In the genomic region with DNA sequence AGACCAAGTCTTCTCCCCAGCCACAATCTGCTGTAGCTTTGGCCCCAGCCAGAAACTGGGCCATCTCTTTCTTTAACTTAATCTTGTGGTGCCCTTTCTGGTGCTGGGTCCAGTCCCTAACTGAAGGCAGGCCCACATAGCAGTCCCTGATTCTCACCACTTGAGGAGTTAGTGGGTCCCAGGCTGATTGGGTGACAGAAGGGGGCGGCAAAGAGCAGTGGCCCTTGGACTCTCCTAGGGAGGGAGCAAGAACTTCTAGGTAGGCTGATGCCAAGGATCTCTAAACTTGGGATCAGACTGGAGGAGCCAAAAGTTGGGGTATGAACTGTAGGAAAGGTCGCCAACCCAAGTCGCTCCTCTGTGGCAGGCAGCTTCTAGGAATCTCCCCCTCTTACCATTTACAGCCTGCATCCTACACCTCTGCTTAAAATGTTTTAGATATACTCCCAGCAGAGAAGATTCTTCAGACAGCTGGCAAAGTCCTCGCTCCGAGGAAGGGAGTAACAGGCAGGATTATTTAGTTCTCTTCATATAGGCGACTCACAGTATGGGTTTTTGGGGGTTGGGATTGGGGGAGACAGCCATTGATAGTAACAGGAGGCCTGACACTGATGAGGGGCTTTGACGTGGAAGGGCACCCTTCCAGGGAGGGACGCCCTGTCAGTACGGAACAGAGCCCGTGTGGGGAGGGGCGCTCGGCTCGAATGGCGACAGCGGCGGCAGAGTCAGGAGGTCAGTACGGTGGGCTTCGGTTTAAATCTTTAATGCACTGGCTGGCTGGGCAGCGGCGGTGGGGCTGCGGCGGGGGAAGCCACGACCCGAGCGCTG, we compare ENCODE assay signal across 1 cellular context.
TF ChIP-seq lines count a peak whose summit lies in the region.

No MANE protein-coding gene starts in this region.

TF ChIP-seq in endothelial cell of umbilical vein, 7 proteins besides CTCF, POLR2A, EP300 and RAD21 (continued from another document):
- TF ChIP-seq FOS (IDR thresholded peaks at IDR 0.05; ENCODE audit: borderline replicate concordance, insufficient read depth, low read length) = no peak
- no peak for TF ChIP-seq POLR2AphosphoS5 (IDR thresholded peaks at IDR 0.05; ENCODE audit: insufficient read depth, low read depth, low read length)
- no peak for TF ChIP-seq MYC (IDR thresholded peaks at IDR 0.05; ENCODE audit: low read depth, low read length)
- TF ChIP-seq GATA2 (IDR thresholded peaks at IDR 0.05; ENCODE audit: insufficient read depth, insufficient read length, low read depth, low read length) = no peak
- TF ChIP-seq, protein P1, sequence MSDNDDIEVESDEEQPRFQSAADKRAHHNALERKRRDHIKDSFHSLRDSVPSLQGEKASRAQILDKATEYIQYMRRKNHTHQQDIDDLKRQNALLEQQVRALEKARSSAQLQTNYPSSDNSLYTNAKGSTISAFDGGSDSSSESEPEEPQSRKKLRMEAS (IDR thresholded peaks at IDR 0.05; ENCODE audit: insufficient read depth, insufficient read length) = no peak
